17 cellular contexts compared by ENCODE assay signal in the genomic region with DNA sequence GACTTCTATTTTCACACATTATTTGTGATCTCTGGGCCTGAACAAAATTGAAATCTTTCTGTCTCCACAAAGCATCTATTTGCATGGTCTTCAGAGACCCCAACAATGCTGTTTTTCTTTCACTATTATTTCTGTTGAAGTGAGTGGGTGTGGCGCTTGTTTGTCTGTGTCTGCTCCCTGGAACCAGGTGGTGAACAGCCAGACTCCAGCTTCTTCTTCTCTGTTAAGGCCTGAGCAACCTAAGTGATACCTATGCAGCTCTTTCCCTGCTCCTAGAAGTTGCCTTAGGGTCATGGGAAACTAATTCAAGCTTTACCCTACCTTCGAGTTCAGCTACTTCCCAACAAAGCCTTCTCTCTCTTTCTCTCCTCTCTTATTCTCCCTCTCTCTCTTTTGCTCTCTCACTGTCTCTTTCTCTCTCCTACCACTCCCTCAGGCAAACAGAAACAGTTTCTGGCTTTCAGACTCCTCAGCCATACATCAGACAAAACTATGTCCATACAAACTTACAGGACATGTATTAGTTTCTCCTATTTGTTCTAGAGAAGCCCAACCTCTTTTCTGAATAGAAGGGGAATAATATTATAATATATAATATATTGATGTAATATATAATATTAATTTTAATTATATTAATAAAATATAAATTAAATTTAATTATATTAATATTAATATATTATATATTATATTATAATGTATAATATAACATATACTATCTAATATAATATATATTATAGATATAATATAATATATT.
"Had no signal": no experiment of that assay in that cellular context is flagged by ENCODE, and none has a peak within 500 bp of the region (broad histone marks: within the 10 kb centered on the region; RNA-seq: fewer than 3 reads in every experiment).

No MANE protein-coding gene starts in this region.

- FAIRE-seq: endothelial cell of umbilical vein had no signal

- H3K79me2 ChIP-seq: parathyroid adenoma had no signal

- H3K36me3 ChIP-seq: esophagus muscularis mucosa, gastroesophageal sphincter, heart right ventricle, neutrophil, spleen, WERI-Rb-1 had no signal

- H3K4me3 ChIP-seq: esophagus muscularis mucosa, gastroesophageal sphincter, heart right ventricle, spleen had no signal

- H3K4me1 ChIP-seq: esophagus muscularis mucosa, gastroesophageal sphincter, heart right ventricle, parathyroid adenoma, spleen had no signal

- H3K9me3 ChIP-seq: esophagus muscularis mucosa, gastroesophageal sphincter, heart right ventricle, neutrophil, spleen had no signal

- H3K27me3 ChIP-seq: esophagus muscularis mucosa, gastroesophageal sphincter, heart right ventricle, neutrophil, spleen had no signal

- ATAC-seq: activated T-cell treated with anti-CD3 and anti-CD28 coated beads, Interleukin-2, amount 50 U/mL, for 72 hours; gastroesophageal sphincter; heart right ventricle; natural killer cell had no signal

- DNase-seq: activated CD8-positive, alpha-beta memory T cell treated with anti-CD3 and anti-CD28 coated beads, Interleukin-2, amount 50 U/mL, for 4 hours; activated gamma-delta T cell treated with Interleukin-2 at 50 U/mL for 16 hours; activated naive CD8-positive, alpha-beta T cell treated with anti-CD3 and anti-CD28 coated beads for 36 hours; activated T-cell treated with anti-CD3 and anti-CD28 coated beads, Interleukin-2, amount 50 U/mL, for 72 hours; amygdala; dermis blood vessel endothelial cell; effector memory CD4-positive, alpha-beta T cell; heart right ventricle; natural killer cell; spleen; stimulated activated naive CD4-positive, alpha-beta T cell; WERI-Rb-1 had no signal

- H3K9ac ChIP-seq: parathyroid adenoma had no signal

- H2AFZ ChIP-seq: parathyroid adenoma had no signal

- H3K27ac ChIP-seq: esophagus muscularis mucosa, gastroesophageal sphincter, heart right ventricle, neutrophil, parathyroid adenoma, spleen, WERI-Rb-1 had no signal
